In genomic region chr6:70666726-70667125, GRCh38 we compare ENCODE assay signal across 8 cellular contexts. TPM values are rescaled to one million over a fixed set of nuclear protein-coding genes. Genes with fewer than 3 reads are reported as not detected.
A peak's percentile ranks its signal among the peaks of the same experiment; 100 is the strongest.
DNase-seq lines count a peak whose midpoint lies in the region; ATAC-seq and TF ChIP-seq lines count a peak whose summit lies in the region.

No MANE protein-coding gene starts in this region.

- H3K4me1 Mint-ChIP-seq in CD8-positive, alpha-beta T cell (ENCODE audit: low read depth), result peaks cover 41% of the 10 kb centered on the region
- peaks cover 30% of the 10 kb centered on the region for H3K4me1 Mint-ChIP-seq in chondrocyte (ENCODE audit: low read depth)

- no peak for DNase-seq in CD8-positive, alpha-beta T cell
- peak; percentile 81 for DNase-seq in MV-4-11 (lab: John Stamatoyannopoulos, UW)
- DNase-seq in colonic mucosa, result no peak
- no peak for DNase-seq in ovary
- DNase-seq in HuH-7.5 (ENCODE audit: low spot score), result no peak
- no peak for DNase-seq in chondrocyte (ENCODE audit: low spot score)
- no peak for DNase-seq in SW480 (ENCODE audit: low spot score)

- no peak for ATAC-seq in CD8-positive, alpha-beta T cell
- no peak for ATAC-seq in HG02763 (IDR thresholded peaks at IDR 0.05; ENCODE audit: unreplicated experiment)

- no peak overlapping the region for H3K27ac ChIP-seq in CD8-positive, alpha-beta T cell (ENCODE audit: low read depth, low read length)
- peak overlapping the region; percentile 93 for H3K27ac ChIP-seq in colonic mucosa
- peak overlapping the region in 1 of 2 donors; percentile 69 for H3K27ac ChIP-seq in ovary

- peaks cover 4% of the 10 kb centered on the region for H3K36me3 Mint-ChIP-seq in CD8-positive, alpha-beta T cell
- no peaks in the 10 kb centered on the region for H3K36me3 Mint-ChIP-seq in chondrocyte (ENCODE audit: low read depth)

- H3K9me3 Mint-ChIP-seq in CD8-positive, alpha-beta T cell, result no peaks in the 10 kb centered on the region
- H3K9me3 Mint-ChIP-seq in chondrocyte (ENCODE audit: low read depth), result no peaks in the 10 kb centered on the region

- TF ChIP-seq POLR2A in ovary (IDR thresholded peaks at IDR 0.05), result no peak

- H3K27me3 Mint-ChIP-seq in CD8-positive, alpha-beta T cell (ENCODE audit: low read depth), result peaks cover 3% of the 10 kb centered on the region
- H3K27me3 Mint-ChIP-seq in chondrocyte (ENCODE audit: low read depth), result peaks cover 6% of the 10 kb centered on the region

- CTCF ChIA-PET in CD8-positive, alpha-beta T cell (lab: Charles Lee), result interaction anchor here (1.2 to 2.8 kb wide), 3 partner anchors 20 to 254 kb away, joined by 3 to 15 read pairs (median 4); partner anchors contain the start of gene FAM135A

- no peaks in the 10 kb centered on the region for H3K27me3 ChIP-seq in CD8-positive, alpha-beta T cell (ENCODE audit: insufficient read depth, low read length)
- H3K27me3 ChIP-seq in colonic mucosa, result no peaks in the 10 kb centered on the region
- no peaks in the 10 kb centered on the region for H3K27me3 ChIP-seq in ovary

- TF ChIP-seq EP300 in ovary (IDR thresholded peaks at IDR 0.05), result no peak

- peak overlapping the region; percentile 87 for H3K4me3 ChIP-seq in CD8-positive, alpha-beta T cell (ENCODE audit: low read depth, low read length)
- H3K4me3 ChIP-seq in colonic mucosa (no peak overlapping the region), ovary (peak overlapping the region; percentile 93)

- H3K9me3 ChIP-seq in CD8-positive, alpha-beta T cell (ENCODE audit: low read length), result no peaks in the 10 kb centered on the region
- H3K9me3 ChIP-seq in colonic mucosa (no peaks in the 10 kb centered on the region), ovary (no peaks in the 10 kb centered on the region)

- TF ChIP-seq CTCF in CD8-positive, alpha-beta T cell (IDR thresholded peaks at IDR 0.05), result no peak
- TF ChIP-seq CTCF in colonic mucosa (IDR thresholded peaks at IDR 0.05), result no peak
- TF ChIP-seq CTCF in ovary (IDR thresholded peaks at IDR 0.05), result no peak
- TF ChIP-seq CTCF in chondrocyte (IDR thresholded peaks at IDR 0.05), result no peak

- POLR2A ChIA-PET in CD8-positive, alpha-beta T cell (lab: Charles Lee), result interaction anchor here (1.4 to 2.4 kb wide), 3 partner anchors 101 to 621 kb away, joined by 5 to 14 read pairs (median 11); partner anchors contain the start of genes FAM135A and SDHAF4

- no peaks in the 10 kb centered on the region for H3K36me3 ChIP-seq in CD8-positive, alpha-beta T cell (ENCODE audit: insufficient read depth, low read length)
- H3K36me3 ChIP-seq in colonic mucosa, result no peaks in the 10 kb centered on the region
- no peaks in the 10 kb centered on the region for H3K36me3 ChIP-seq in ovary

- H3K4me3 Mint-ChIP-seq in CD8-positive, alpha-beta T cell, result peak overlapping the region; percentile 90
- no peak overlapping the region for H3K4me3 Mint-ChIP-seq in chondrocyte (ENCODE audit: unreplicated experiment)

- WGBS in ovary, 3 donors, result 91 to 93% (median 93%) methylated on average over 6 of the region's 6 CpGs

- H3K4me1 ChIP-seq in CD8-positive, alpha-beta T cell (ENCODE audit: insufficient read depth, low read length), result peaks cover 36% of the 10 kb centered on the region
- peaks cover 5% of the 10 kb centered on the region for H3K4me1 ChIP-seq in colonic mucosa
- no peaks in the 10 kb centered on the region for H3K4me1 ChIP-seq in ovary (ENCODE audit: insufficient read depth)

- H3K9ac ChIP-seq in colonic mucosa (ENCODE audit: low read depth in 2 of 2, low read length in 2 of 2), result peak overlapping the region in 1 of 2 donors; percentile 64

- intact Hi-C loops in CD8-positive, alpha-beta T cell (cut with DNase I, micrococcal nuclease), result loop anchor here (1.0 to 10.0 kb wide), 7 partner anchors 100 to 870 kb away; partner anchors contain the start of genes FAM135A (in 2 of the 2), OGFRL1 (in 2 of the 2), LMBRD1 (in 1 of the 2) and SDHAF4 (in 1 of the 2)
- intact Hi-C loops in colonic mucosa (cut with DNase I), result no loop called here
- intact Hi-C loops in ovary (cut with DNase I), result loop anchor here in 1 of 4 donors (10.0 kb wide), 1 partner anchor 252 kb away; the partner anchor contains the start of gene FAM135A

- H3K27ac Mint-ChIP-seq in CD8-positive, alpha-beta T cell, result peak overlapping the region; percentile 92
- no peak overlapping the region for H3K27ac Mint-ChIP-seq in chondrocyte (ENCODE audit: unreplicated experiment)

RNA-seq across cellular contexts. Expression of gene SMAP1, which starts 1.0 kb away (rescaled TPM):
- 10 to 100 TPM; 21.2 to 21.8 TPM for total RNA-seq in CD8-positive, alpha-beta T cell
- total RNA-seq in colonic mucosa (10 to 100 TPM; 42.3 to 62.8 TPM), ovary (10 to 100 TPM; 10.8 to 22.3 (median 18.6) TPM), chondrocyte (23.8 to 27.2 TPM (median 27.1 TPM) in 3 replicates)
- 10 to 100 TPM; 13.7 to 34.1 TPM for polyA plus RNA-seq in ovary
